In the genomic region with DNA sequence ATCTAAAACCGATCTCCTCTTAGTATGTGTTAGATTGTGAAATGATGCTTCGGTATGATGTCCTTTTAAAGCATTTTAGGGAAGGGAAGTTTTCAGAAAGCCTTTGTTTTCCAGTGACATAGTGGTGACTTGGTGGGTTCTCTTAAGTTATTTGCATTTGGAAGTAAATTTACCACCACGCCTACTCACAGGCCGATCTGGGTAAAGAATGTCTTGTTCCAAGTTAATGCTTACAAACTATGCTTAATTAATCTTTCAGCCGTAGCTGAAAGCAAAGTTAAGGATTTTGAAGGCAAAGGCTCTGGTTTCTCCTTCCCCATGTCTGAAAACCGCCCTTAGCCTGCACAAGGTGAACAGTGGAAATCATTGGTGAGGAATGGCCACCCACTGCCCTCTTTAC, we compare ENCODE assay signal across 1 cellular context.
TF ChIP-seq lines count a peak whose summit lies in the region.

No MANE protein-coding gene starts in this region.

TF ChIP-seq in SK-N-SH treated with all-trans-retinoic acid at 6 μM for 48 hours, 23 proteins besides CTCF, POLR2A, EP300 and RAD21 (continued from another document):
- TF ChIP-seq, protein P1, sequence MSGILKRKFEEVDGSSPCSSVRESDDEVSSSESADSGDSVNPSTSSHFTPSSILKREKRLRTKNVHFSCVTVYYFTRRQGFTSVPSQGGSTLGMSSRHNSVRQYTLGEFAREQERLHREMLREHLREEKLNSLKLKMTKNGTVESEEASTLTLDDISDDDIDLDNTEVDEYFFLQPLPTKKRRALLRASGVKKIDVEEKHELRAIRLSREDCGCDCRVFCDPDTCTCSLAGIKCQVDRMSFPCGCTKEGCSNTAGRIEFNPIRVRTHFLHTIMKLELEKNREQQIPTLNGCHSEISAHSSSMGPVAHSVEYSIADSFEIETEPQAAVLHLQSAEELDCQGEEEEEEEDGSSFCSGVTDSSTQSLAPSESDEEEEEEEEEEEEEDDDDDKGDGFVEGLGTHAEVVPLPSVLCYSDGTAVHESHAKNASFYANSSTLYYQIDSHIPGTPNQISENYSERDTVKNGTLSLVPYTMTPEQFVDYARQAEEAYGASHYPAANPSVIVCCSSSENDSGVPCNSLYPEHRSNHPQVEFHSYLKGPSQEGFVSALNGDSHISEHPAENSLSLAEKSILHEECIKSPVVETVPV (CRISPR knock-in tag; IDR thresholded peaks at IDR 0.05), result no peak
- TF ChIP-seq, protein P2, sequence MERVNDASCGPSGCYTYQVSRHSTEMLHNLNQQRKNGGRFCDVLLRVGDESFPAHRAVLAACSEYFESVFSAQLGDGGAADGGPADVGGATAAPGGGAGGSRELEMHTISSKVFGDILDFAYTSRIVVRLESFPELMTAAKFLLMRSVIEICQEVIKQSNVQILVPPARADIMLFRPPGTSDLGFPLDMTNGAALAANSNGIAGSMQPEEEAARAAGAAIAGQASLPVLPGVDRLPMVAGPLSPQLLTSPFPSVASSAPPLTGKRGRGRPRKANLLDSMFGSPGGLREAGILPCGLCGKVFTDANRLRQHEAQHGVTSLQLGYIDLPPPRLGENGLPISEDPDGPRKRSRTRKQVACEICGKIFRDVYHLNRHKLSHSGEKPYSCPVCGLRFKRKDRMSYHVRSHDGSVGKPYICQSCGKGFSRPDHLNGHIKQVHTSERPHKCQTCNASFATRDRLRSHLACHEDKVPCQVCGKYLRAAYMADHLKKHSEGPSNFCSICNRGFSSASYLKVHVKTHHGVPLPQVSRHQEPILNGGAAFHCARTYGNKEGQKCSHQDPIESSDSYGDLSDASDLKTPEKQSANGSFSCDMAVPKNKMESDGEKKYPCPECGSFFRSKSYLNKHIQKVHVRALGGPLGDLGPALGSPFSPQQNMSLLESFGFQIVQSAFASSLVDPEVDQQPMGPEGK (CRISPR knock-in tag; IDR thresholded peaks at IDR 0.05; ENCODE audit: borderline replicate concordance), result no peak
